ENCODE assay signal across 11 cellular contexts in the genomic region with DNA sequence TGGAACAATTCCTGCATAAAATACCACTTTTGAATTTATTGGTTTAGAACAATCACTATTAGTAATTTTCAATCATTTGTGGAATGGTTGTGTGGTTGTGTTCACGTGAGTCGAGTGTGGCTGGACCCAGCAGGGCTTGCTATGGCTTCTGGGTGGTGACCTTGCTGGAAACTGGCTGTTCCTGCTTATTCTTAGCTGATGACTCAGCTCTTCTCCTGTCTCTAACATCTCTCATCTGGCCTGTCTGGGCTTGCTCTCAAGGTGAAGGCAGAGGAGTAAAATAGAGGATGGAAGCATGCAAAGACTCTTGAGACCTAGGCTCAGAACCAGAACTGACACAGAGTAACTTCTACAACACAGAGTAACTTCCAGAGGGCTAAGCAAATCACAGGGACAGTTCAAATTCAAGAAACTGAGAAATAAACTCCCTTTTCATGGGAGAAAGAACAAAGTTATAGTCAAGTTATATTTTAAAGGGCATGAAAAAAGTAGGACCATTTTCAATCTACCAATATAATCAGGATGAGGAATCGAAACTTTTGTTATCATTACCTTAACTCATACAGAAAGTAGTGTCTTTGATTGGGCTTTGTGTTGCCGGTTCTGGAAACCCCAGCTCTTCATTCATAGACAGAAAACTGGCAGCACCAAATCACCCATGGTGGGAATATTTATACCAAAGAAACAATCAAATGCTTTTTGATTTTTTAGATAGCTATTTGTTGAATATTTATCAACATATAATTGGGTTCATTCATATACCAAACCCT.
DNase-seq lines count a peak whose midpoint lies in the region; ATAC-seq, FAIRE-seq and TF ChIP-seq lines count a peak whose summit lies in the region.
"Had no signal": no experiment of that assay in that cellular context is flagged by ENCODE, and none has a peak within 500 bp of the region (broad histone marks: within the 10 kb centered on the region; RNA-seq: fewer than 3 reads in every experiment).

No MANE protein-coding gene starts in this region.

- no peaks in the 10 kb centered on the region for H3K4me1 ChIP-seq in breast epithelium
- H3K4me1 ChIP-seq in foreskin keratinocyte, result peaks cover 12% of the 10 kb centered on the region
- H3K4me1 ChIP-seq: esophagus muscularis mucosa, transverse colon had no signal

- H3K36me3 Mint-ChIP-seq in MCF 10A (ENCODE audit: insufficient read depth, unreplicated experiment), result no peaks in the 10 kb centered on the region
- H3K36me3 Mint-ChIP-seq: activated naive CD8-positive, alpha-beta T cell had no signal

- no TSS peak for BruUV-seq in MCF 10A (replicated peaks; lab: Mats Ljungman, UMichigan)

- TF ChIP-seq POLR2A in breast epithelium (IDR thresholded peaks at IDR 0.05), result no peak

- ATAC-seq in foreskin keratinocyte (peak; percentile 100), HG03025 (IDR thresholded peaks at IDR 0.05; ENCODE audit: low FRiP score, unreplicated experiment) (no peak)

- no peaks in the 10 kb centered on the region for H3K27me3 Mint-ChIP-seq in MCF 10A (ENCODE audit: insufficient read depth, unreplicated experiment)
- H3K27me3 Mint-ChIP-seq: activated naive CD8-positive, alpha-beta T cell had no signal

- no peaks in the 10 kb centered on the region for H3K27me3 ChIP-seq in breast epithelium
- H3K27me3 ChIP-seq in foreskin keratinocyte, result no peaks in the 10 kb centered on the region
- H3K27me3 ChIP-seq: esophagus muscularis mucosa, transverse colon had no signal

- H3K36me3 ChIP-seq in breast epithelium, result no peaks in the 10 kb centered on the region
- H3K36me3 ChIP-seq: esophagus muscularis mucosa, transverse colon had no signal

- DNase-seq in MCF 10A (ENCODE audit: unreplicated experiment) (peak; percentile 88), breast epithelium (ENCODE audit: low spot score in 2 of 2) (no peak), OCI-M1 (lab: John Stamatoyannopoulos, UW) (peak; percentile 53), foreskin keratinocyte (peak; percentile 80 to 92), urothelium cell line (ENCODE audit: low spot score) (peak; percentile 83), germinal center (ENCODE audit: low spot score) (no peak), GOT3 (lab: John Stamatoyannopoulos, UW) (no peak)
- DNase-seq: transverse colon had no signal

- POLR2A ChIA-PET in MCF 10A (lab: Yijun Ruan, JAX), result interaction anchor here (0.7 to 2.6 kb wide), 6 partner anchors 8 to 521 kb away, joined by 3 to 8 read pairs (median 4); no protein-coding TSS in a partner anchor

- H3K4me1 Mint-ChIP-seq in MCF 10A (ENCODE audit: insufficient read depth, unreplicated experiment), result peaks cover 15% of the 10 kb centered on the region

- intact Hi-C loops in MCF 10A (cut with micrococcal nuclease), result no loop called here
- intact Hi-C loops in breast epithelium (cut with DNase I; ENCODE audit: low total_unique reads), result no loop called here

- H3K4me3 ChIP-seq in breast epithelium, result no peak overlapping the region
- H3K4me3 ChIP-seq: esophagus muscularis mucosa, transverse colon had no signal

- H3K27ac Mint-ChIP-seq in MCF 10A (ENCODE audit: low read depth, unreplicated experiment), result peak overlapping the region; percentile 94
- H3K27ac Mint-ChIP-seq: activated naive CD8-positive, alpha-beta T cell had no signal

- no peaks in the 10 kb centered on the region for H3K9me3 ChIP-seq in breast epithelium
- H3K9me3 ChIP-seq: esophagus muscularis mucosa, transverse colon had no signal

- FAIRE-seq in urothelium cell line (lab: Jason Lieb, UNC), result no peak

- H3K27ac ChIP-seq in breast epithelium (no peak overlapping the region), foreskin keratinocyte (peak overlapping the region; percentile 15)
- H3K27ac ChIP-seq: esophagus muscularis mucosa, transverse colon had no signal

- TF ChIP-seq CTCF in MCF 10A (IDR thresholded peaks at IDR 0.05; ENCODE audit: unreplicated experiment), result no peak
- no peak for TF ChIP-seq CTCF in breast epithelium (IDR thresholded peaks at IDR 0.05)
- TF ChIP-seq CTCF in foreskin keratinocyte (conservative IDR thresholded peaks at IDR 0.05), result no peak

- peaks cover 7% of the 10 kb centered on the region for H3K9me3 Mint-ChIP-seq in MCF 10A (ENCODE audit: unreplicated experiment)

- CTCF ChIA-PET in MCF 10A (lab: Yijun Ruan, JAX), result interaction anchor here (0.6 to 1.4 kb wide), 2 partner anchors 9 to 106 kb away, joined by 3 read pairs; no protein-coding TSS in a partner anchor

- peak overlapping the region; percentile 3 for H3K4me3 Mint-ChIP-seq in MCF 10A (ENCODE audit: unreplicated experiment)
- H3K4me3 Mint-ChIP-seq: activated naive CD8-positive, alpha-beta T cell had no signal

Comparison
In these comparisons a context has a peak if more than half of its experiments do, and no peak if none do; other contexts are left out.
1. DNase-seq: peak in MCF 10A (single experiment), OCI-M1 (single experiment), foreskin keratinocyte (2 of 2) and urothelium cell line (single experiment); none in breast epithelium (0 of 2), germinal center (single experiment) and GOT3 (single experiment).